8 cellular contexts compared by ENCODE assay signal in the genomic region with DNA sequence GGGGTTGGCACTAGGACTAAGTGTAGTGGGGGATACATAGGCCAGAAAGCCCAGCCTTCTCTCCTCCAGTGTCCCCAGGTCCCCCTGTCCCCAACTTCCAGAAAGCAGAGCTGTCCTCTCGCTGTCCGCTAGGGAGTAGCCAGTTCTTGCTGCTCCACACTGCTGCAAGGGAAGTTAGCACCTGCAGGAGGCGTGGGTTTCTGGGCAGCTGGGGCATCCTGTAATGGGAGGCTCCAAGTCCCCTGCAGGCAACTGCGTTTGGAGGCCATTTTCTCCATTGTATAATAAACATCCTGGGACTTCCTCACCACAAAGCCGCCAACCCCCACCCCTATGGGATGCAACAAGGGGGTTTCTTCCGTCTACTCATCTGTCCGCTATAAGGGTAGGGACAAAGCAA. TPM values are rescaled to one million over a fixed set of nuclear protein-coding genes. Genes with fewer than 3 reads are reported as not detected.
DNase-seq lines count a peak whose midpoint lies in the region; ATAC-seq, FAIRE-seq and TF ChIP-seq lines count a peak whose summit lies in the region.

No MANE protein-coding gene starts in this region.

- no peak overlapping the region for H3K9ac ChIP-seq in BLaER1 treated with 17β-estradiol and CSF1 and Interleukin-3, amounts not matched to agents 10 nM and 100 nM

- peak; percentile 62 for DNase-seq in HTR-8/SVneo (ENCODE audit: insufficient read length, low spot score)
- DNase-seq in UCSD-AML1 (lab: John Stamatoyannopoulos, UW; ENCODE audit: unreplicated experiment): peak; percentile 34
- DNase-seq in kidney epithelial cell (ENCODE audit: low read depth): peak; percentile 31
- DNase-seq in MG63: no peak

- H4K20me1 ChIP-seq in BLaER1 treated with 17β-estradiol and CSF1 and Interleukin-3, amounts not matched to agents 10 nM and 100 nM: peaks cover 0 to 20% (median 12%) of the 10 kb centered on the region in 11 experiments; a peak in 9 of 22 replicates

- H3K4me2 ChIP-seq in BLaER1 treated with 17β-estradiol and CSF1 and Interleukin-3, amounts not matched to agents 10 nM and 100 nM: peak overlapping the region in 10 of 11 experiments; percentile 99 to 100 (median 100); a peak in 15 of 22 replicates

- H3K27me3 ChIP-seq in BLaER1 treated with 17β-estradiol and CSF1 and Interleukin-3, amounts not matched to agents 10 nM and 100 nM: peaks cover 49 to 62% (median 56%) of the 10 kb centered on the region in 11 experiments
- H3K27me3 ChIP-seq in kidney epithelial cell (ENCODE audit: control insufficient read depth, insufficient read depth, low read length) (peaks cover 58% of the 10 kb centered on the region), MG63 (peaks cover 17% of the 10 kb centered on the region)

- TF ChIP-seq CTCF in kidney epithelial cell (IDR thresholded peaks at IDR 0.05; ENCODE audit: insufficient read depth, low read length, poor library complexity, severe bottlenecking): peak; percentile 72

- no peak overlapping the region for H3K4me3 ChIP-seq in BLaER1 treated with 17β-estradiol and CSF1 and Interleukin-3, amounts not matched to agents 10 nM and 100 nM
- H3K4me3 ChIP-seq in kidney epithelial cell (ENCODE audit: low read depth, low read length): no peak overlapping the region
- H3K4me3 ChIP-seq in MG63: no peak overlapping the region

- H3K4me1 ChIP-seq in BLaER1 treated with 17β-estradiol and CSF1 and Interleukin-3, amounts not matched to agents 10 nM and 100 nM: peaks cover 14 to 36% (median 28%) of the 10 kb centered on the region in 10 experiments; a peak in 19 of 20 replicates

- ATAC-seq in GM18505 (IDR thresholded peaks at IDR 0.05; ENCODE audit: unreplicated experiment) (no peak), GM18517 (IDR thresholded peaks at IDR 0.05; ENCODE audit: unreplicated experiment) (no peak), GM19467 (IDR thresholded peaks at IDR 0.05; ENCODE audit: unreplicated experiment) (no peak)

- no peaks in the 10 kb centered on the region for H3K36me3 ChIP-seq in BLaER1 treated with 17β-estradiol and CSF1 and Interleukin-3, amounts not matched to agents 10 nM and 100 nM
- no peaks in the 10 kb centered on the region for H3K36me3 ChIP-seq in kidney epithelial cell (ENCODE audit: control insufficient read depth, insufficient read depth, low read length)
- H3K36me3 ChIP-seq in MG63: no peaks in the 10 kb centered on the region

- H3K27ac ChIP-seq in BLaER1 treated with 17β-estradiol and CSF1 and Interleukin-3, amounts not matched to agents 10 nM and 100 nM: no peak overlapping the region

- no peaks in the 10 kb centered on the region for H3K9me3 ChIP-seq in BLaER1 treated with 17β-estradiol and CSF1 and Interleukin-3, amounts not matched to agents 10 nM and 100 nM (replicated peaks in 1 of 11)
- H3K9me3 ChIP-seq in MG63: no peaks in the 10 kb centered on the region

- no peak for FAIRE-seq in HTR-8/SVneo (lab: Jason Lieb, UNC)

- no peak for TF ChIP-seq POLR2A in GM18505 (IDR thresholded peaks at IDR 0.05; ENCODE audit: borderline replicate concordance, extremely low read depth, insufficient read depth, insufficient read length)

RNA-seq across cellular contexts. Expression of gene RPRML, which starts 1.7 kb away (rescaled TPM):
- not detected in 2 replicates for total RNA-seq in kidney epithelial cell
- 0.42 and 2.2 TPM in 2 replicates for total RNA-seq in MG63 (2014; rRNA removed; shearing (Covaris generic); ENCODE audit: low replicate concordance)

RNA-seq across cellular contexts. Expression of gene GOSR2, which starts 54.4 kb away (rescaled TPM):
- total RNA-seq in kidney epithelial cell: 36.7 and 37.4 TPM in 2 replicates
- 27.1 and 32.2 TPM in 2 replicates for total RNA-seq in MG63 (2014; rRNA removed; shearing (Covaris generic); ENCODE audit: low replicate concordance)
